ENCODE assay signal across 1 cellular context in the genomic region with DNA sequence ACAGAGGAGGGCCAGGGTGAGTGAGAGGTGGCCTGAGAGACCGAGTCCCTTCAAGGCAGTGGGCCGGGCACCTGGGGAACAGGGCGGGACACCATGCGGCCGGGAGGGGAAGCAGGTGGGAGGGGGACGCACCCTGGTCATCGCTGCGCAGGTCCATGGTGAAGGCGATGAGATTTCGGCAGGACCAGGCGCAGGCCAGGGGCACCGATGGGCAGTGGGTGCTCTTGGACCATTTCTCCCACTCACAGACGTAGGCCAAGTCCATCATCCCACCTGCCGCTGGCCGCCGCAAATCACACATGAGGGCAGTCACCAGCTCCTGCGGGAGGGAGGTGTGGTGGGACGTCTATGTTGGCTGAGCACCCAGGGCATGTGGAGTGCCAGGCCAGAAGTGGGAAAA.
TF ChIP-seq lines count a peak whose summit lies in the region.

No MANE protein-coding gene starts in this region.

TF ChIP-seq in SK-N-SH treated with all-trans-retinoic acid at 6 μM for 48 hours, 23 proteins besides CTCF, POLR2A, EP300 and RAD21 (continued from another document):
- TF ChIP-seq TSHZ2 (CRISPR knock-in tag; IDR thresholded peaks at IDR 0.05) (no peak), ISL1 (CRISPR knock-in tag; IDR thresholded peaks at IDR 0.05) (no peak), ZFP30 (CRISPR knock-in tag; IDR thresholded peaks at IDR 0.05) (no peak), ZC3H10 (CRISPR knock-in tag; IDR thresholded peaks at IDR 0.05) (no peak), ZNF8 (CRISPR knock-in tag; IDR thresholded peaks at IDR 0.05) (no peak), ZNF565 (CRISPR knock-in tag; conservative IDR thresholded peaks at IDR 0.05; ENCODE audit: low read depth) (no peak), ESRRG (CRISPR knock-in tag; IDR thresholded peaks at IDR 0.05) (no peak), ARNTL (CRISPR knock-in tag; IDR thresholded peaks at IDR 0.05; ENCODE audit: borderline replicate concordance, low read depth) (no peak), RARB (CRISPR knock-in tag; IDR thresholded peaks at IDR 0.05) (no peak), TCF4 (CRISPR knock-in tag; IDR thresholded peaks at IDR 0.05; ENCODE audit: borderline replicate concordance) (no peak), POU6F1 (CRISPR knock-in tag; IDR thresholded peaks at IDR 0.05; ENCODE audit: borderline replicate concordance, low read depth) (no peak), OSR1 (CRISPR knock-in tag; IDR thresholded peaks at IDR 0.05) (no peak), TOX (CRISPR knock-in tag; IDR thresholded peaks at IDR 0.05; ENCODE audit: borderline replicate concordance) (no peak)
- TF ChIP-seq, protein P1, sequence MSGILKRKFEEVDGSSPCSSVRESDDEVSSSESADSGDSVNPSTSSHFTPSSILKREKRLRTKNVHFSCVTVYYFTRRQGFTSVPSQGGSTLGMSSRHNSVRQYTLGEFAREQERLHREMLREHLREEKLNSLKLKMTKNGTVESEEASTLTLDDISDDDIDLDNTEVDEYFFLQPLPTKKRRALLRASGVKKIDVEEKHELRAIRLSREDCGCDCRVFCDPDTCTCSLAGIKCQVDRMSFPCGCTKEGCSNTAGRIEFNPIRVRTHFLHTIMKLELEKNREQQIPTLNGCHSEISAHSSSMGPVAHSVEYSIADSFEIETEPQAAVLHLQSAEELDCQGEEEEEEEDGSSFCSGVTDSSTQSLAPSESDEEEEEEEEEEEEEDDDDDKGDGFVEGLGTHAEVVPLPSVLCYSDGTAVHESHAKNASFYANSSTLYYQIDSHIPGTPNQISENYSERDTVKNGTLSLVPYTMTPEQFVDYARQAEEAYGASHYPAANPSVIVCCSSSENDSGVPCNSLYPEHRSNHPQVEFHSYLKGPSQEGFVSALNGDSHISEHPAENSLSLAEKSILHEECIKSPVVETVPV (CRISPR knock-in tag; IDR thresholded peaks at IDR 0.05) = no peak
